Comparison of ENCODE assay signal across 1 cellular context in the genomic region with DNA sequence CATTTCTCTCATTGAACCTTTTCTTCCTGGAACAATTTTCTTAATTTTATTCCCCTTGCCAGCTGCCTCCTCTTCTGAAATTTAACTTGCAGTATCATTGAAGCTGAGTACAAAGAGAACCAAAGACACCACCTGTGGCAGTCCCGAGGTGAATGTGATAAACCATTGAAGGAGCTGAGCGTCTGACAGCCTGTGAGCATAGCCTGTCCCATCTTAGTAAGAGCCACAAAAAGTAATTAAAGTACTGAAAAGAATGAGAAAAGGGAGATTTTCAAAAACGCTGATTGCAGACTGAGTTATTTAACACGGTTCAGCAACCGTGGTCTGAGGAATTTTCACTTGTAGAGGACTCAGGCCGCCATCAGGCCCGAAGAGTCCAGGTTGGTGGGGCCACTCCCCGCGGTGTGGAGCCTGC.
TF ChIP-seq lines count a peak whose summit lies in the region.

No MANE protein-coding gene starts in this region.

TF ChIP-seq in HepG2, 621 proteins besides CTCF, POLR2A, EP300 and RAD21 (continues in another document):
- TF ChIP-seq, protein P1, sequence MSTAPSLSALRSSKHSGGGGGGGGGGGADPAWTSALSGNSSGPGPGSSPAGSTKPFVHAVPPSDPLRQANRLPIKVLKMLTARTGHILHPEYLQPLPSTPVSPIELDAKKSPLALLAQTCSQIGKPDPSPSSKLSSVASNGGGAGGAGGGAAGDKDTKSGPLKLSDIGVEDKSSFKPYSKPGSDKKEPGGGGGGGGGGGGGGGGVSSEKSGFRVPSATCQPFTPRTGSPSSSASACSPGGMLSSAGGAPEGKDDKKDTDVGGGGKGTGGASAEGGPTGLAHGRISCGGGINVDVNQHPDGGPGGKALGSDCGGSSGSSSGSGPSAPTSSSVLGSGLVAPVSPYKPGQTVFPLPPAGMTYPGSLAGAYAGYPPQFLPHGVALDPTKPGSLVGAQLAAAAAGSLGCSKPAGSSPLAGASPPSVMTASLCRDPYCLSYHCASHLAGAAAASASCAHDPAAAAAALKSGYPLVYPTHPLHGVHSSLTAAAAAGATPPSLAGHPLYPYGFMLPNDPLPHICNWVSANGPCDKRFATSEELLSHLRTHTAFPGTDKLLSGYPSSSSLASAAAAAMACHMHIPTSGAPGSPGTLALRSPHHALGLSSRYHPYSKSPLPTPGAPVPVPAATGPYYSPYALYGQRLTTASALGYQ (CRISPR knock-in tag; IDR thresholded peaks at IDR 0.05), result 0 out of 2 replicates have a peak, but pooled peaks have one; percentile 15
- 0 out of 2 replicates have a peak, but pooled peaks have one; percentile 27 for TF ChIP-seq SMYD3 (CRISPR knock-in tag; IDR thresholded peaks at IDR 0.05)
- TF ChIP-seq, protein P2, sequence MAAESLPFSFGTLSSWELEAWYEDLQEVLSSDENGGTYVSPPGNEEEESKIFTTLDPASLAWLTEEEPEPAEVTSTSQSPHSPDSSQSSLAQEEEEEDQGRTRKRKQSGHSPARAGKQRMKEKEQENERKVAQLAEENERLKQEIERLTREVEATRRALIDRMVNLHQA (CRISPR knock-in tag; IDR thresholded peaks at IDR 0.05), result 0 out of 2 replicates have a peak, but pooled peaks have one; percentile 4
- TF ChIP-seq, protein P3, sequence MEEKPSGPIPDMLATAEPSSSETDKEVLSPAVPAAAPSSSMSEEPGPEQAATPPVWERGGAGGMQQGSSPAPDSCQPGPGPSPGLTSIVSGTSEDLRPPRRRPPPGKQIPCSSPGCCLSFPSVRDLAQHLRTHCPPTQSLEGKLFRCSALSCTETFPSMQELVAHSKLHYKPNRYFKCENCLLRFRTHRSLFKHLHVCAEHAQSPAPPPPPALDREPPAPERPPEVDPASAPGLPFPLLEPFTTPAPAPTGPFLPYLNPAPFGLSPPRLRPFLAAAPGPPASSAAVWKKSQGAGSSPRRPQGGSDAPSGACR (CRISPR knock-in tag; IDR thresholded peaks at IDR 0.05), result peak; percentile 21; the same call in 1 of the 2 replicates
- TF ChIP-seq, protein P4, sequence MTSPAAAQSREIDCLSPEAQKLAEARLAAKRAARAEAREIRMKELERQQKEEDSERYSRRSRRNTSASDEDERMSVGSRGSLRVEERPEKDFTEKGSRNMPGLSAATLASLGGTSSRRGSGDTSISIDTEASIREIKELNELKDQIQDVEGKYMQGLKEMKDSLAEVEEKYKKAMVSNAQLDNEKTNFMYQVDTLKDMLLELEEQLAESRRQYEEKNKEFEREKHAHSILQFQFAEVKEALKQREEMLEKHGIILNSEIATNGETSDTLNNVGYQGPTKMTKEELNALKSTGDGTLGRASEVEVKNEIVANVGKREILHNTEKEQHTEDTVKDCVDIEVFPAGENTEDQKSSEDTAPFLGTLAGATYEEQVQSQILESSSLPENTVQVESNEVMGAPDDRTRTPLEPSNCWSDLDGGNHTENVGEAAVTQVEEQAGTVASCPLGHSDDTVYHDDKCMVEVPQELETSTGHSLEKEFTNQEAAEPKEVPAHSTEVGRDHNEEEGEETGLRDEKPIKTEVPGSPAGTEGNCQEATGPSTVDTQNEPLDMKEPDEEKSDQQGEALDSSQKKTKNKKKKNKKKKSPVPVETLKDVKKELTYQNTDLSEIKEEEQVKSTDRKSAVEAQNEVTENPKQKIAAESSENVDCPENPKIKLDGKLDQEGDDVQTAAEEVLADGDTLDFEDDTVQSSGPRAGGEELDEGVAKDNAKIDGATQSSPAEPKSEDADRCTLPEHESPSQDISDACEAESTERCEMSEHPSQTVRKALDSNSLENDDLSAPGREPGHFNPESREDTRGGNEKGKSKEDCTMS (CRISPR knock-in tag; conservative IDR thresholded peaks at IDR 0.05), result no peak
- 0 out of 2 replicates have a peak, but pooled peaks have one; percentile 27 for TF ChIP-seq KLF9 (CRISPR knock-in tag; IDR thresholded peaks at IDR 0.05; ENCODE audit: low read depth)
- TF ChIP-seq GLI4 (CRISPR knock-in tag; IDR thresholded peaks at IDR 0.05; ENCODE audit: borderline replicate concordance), result 0 out of 2 replicates have a peak, but pooled peaks have one; percentile 1
- TF ChIP-seq SNAI1 (CRISPR knock-in tag; IDR thresholded peaks at IDR 0.05; ENCODE audit: borderline replicate concordance), result no peak
- TF ChIP-seq, protein P5, sequence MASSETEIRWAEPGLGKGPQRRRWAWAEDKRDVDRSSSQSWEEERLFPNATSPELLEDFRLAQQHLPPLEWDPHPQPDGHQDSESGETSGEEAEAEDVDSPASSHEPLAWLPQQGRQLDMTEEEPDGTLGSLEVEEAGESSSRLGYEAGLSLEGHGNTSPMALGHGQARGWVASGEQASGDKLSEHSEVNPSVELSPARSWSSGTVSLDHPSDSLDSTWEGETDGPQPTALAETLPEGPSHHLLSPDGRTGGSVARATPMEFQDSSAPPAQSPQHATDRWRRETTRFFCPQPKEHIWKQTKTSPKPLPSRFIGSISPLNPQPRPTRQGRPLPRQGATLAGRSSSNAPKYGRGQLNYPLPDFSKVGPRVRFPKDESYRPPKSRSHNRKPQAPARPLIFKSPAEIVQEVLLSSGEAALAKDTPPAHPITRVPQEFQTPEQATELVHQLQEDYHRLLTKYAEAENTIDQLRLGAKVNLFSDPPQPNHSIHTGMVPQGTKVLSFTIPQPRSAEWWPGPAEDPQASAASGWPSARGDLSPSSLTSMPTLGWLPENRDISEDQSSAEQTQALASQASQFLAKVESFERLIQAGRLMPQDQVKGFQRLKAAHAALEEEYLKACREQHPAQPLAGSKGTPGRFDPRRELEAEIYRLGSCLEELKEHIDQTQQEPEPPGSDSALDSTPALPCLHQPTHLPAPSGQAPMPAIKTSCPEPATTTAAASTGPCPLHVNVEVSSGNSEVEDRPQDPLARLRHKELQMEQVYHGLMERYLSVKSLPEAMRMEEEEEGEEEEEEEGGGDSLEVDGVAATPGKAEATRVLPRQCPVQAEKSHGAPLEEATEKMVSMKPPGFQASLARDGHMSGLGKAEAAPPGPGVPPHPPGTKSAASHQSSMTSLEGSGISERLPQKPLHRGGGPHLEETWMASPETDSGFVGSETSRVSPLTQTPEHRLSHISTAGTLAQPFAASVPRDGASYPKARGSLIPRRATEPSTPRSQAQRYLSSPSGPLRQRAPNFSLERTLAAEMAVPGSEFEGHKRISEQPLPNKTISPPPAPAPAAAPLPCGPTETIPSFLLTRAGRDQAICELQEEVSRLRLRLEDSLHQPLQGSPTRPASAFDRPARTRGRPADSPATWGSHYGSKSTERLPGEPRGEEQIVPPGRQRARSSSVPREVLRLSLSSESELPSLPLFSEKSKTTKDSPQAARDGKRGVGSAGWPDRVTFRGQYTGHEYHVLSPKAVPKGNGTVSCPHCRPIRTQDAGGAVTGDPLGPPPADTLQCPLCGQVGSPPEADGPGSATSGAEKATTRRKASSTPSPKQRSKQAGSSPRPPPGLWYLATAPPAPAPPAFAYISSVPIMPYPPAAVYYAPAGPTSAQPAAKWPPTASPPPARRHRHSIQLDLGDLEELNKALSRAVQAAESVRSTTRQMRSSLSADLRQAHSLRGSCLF (CRISPR knock-in tag; IDR thresholded peaks at IDR 0.05; ENCODE audit: borderline replicate concordance), result 0 out of 2 replicates have a peak, but pooled peaks have one; percentile 87
- TF ChIP-seq ZSCAN30 (CRISPR knock-in tag; IDR thresholded peaks at IDR 0.05), result no peak
- TF ChIP-seq, protein P6, sequence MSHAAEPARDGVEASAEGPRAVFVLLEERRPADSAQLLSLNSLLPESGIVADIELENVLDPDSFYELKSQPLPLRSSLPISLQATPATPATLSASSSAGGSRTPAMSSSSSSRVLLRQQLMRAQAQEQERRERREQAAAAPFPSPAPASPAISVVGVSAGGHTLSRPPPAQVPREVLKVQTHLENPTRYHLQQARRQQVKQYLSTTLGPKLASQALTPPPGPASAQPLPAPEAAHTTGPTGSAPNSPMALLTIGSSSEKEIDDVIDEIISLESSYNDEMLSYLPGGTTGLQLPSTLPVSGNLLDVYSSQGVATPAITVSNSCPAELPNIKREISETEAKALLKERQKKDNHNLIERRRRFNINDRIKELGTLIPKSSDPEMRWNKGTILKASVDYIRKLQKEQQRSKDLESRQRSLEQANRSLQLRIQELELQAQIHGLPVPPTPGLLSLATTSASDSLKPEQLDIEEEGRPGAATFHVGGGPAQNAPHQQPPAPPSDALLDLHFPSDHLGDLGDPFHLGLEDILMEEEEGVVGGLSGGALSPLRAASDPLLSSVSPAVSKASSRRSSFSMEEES (CRISPR knock-in tag; IDR thresholded peaks at IDR 0.05), result 0 out of 2 replicates have a peak, but pooled peaks have one; percentile 3
- no peak for TF ChIP-seq ZZZ3 (CRISPR knock-in tag; IDR thresholded peaks at IDR 0.05; ENCODE audit: borderline replicate concordance)
- TF ChIP-seq NFKBIZ (CRISPR knock-in tag; IDR thresholded peaks at IDR 0.05), result peak; percentile 82; the same call in 1 of the 2 replicates
- TF ChIP-seq TCF7 (IDR thresholded peaks at IDR 0.05; ENCODE audit: low read depth), result 0 out of 2 replicates have a peak, but pooled peaks have one; percentile 22
- 0 out of 2 replicates have a peak, but pooled peaks have one; percentile 48 for TF ChIP-seq TRIM24 (CRISPR knock-in tag; IDR thresholded peaks at IDR 0.05)
- no peak; the same call in 1 of the 2 replicates for TF ChIP-seq ZNF768 (CRISPR knock-in tag; IDR thresholded peaks at IDR 0.05)
- peak; percentile 50; the same call in 1 of the 2 replicates for TF ChIP-seq ARNTL (CRISPR knock-in tag; IDR thresholded peaks at IDR 0.05)
- peak; percentile 62 for TF ChIP-seq YY1 (IDR thresholded peaks at IDR 0.05; ENCODE audit: insufficient read depth, insufficient replicate concordance, low read depth, low read length)
- TF ChIP-seq ZFP62 (CRISPR knock-in tag; IDR thresholded peaks at IDR 0.05), result no peak
- no peak for TF ChIP-seq MBNL3 (CRISPR knock-in tag; conservative IDR thresholded peaks at IDR 0.05)
- TF ChIP-seq, protein P7, sequence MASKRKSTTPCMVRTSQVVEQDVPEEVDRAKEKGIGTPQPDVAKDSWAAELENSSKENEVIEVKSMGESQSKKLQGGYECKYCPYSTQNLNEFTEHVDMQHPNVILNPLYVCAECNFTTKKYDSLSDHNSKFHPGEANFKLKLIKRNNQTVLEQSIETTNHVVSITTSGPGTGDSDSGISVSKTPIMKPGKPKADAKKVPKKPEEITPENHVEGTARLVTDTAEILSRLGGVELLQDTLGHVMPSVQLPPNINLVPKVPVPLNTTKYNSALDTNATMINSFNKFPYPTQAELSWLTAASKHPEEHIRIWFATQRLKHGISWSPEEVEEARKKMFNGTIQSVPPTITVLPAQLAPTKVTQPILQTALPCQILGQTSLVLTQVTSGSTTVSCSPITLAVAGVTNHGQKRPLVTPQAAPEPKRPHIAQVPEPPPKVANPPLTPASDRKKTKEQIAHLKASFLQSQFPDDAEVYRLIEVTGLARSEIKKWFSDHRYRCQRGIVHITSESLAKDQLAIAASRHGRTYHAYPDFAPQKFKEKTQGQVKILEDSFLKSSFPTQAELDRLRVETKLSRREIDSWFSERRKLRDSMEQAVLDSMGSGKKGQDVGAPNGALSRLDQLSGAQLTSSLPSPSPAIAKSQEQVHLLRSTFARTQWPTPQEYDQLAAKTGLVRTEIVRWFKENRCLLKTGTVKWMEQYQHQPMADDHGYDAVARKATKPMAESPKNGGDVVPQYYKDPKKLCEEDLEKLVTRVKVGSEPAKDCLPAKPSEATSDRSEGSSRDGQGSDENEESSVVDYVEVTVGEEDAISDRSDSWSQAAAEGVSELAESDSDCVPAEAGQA (IDR thresholded peaks at IDR 0.05; ENCODE audit: low read depth), result no peak
- TF ChIP-seq, protein P7 (CRISPR knock-in tag; IDR thresholded peaks at IDR 0.05; ENCODE audit: borderline replicate concordance), result peak; percentile 30; the same call in 1 of the 2 replicates
- TF ChIP-seq ZNF713 (CRISPR knock-in tag; IDR thresholded peaks at IDR 0.05), result 0 out of 2 replicates have a peak, but pooled peaks have one; percentile 55
- no peak for TF ChIP-seq ZMYM4 (CRISPR knock-in tag; IDR thresholded peaks at IDR 0.05)
- no peak for TF ChIP-seq NRL (CRISPR knock-in tag; IDR thresholded peaks at IDR 0.05; ENCODE audit: borderline replicate concordance)
- TF ChIP-seq NR2F2 (IDR thresholded peaks at IDR 0.05; ENCODE audit: borderline replicate concordance, low read depth), result 0 out of 2 replicates have a peak, but pooled peaks have one; percentile 25
- TF ChIP-seq ZNF558 (CRISPR knock-in tag; IDR thresholded peaks at IDR 0.05; ENCODE audit: borderline replicate concordance), result peak; percentile 92; the same call in 1 of the 2 replicates
- TF ChIP-seq ARID2 (CRISPR knock-in tag; IDR thresholded peaks at IDR 0.05; ENCODE audit: borderline replicate concordance), result 0 out of 2 replicates have a peak, but pooled peaks have one; percentile 8
- TF ChIP-seq ZSCAN29 (CRISPR knock-in tag; conservative IDR thresholded peaks at IDR 0.05), result 0 out of 2 replicates have a peak, but pooled peaks have one; percentile 60
- TF ChIP-seq ELF4 (CRISPR knock-in tag; IDR thresholded peaks at IDR 0.05; ENCODE audit: borderline replicate concordance), result 0 out of 2 replicates have a peak, but pooled peaks have one; percentile 45
- TF ChIP-seq MTF2 (CRISPR knock-in tag; IDR thresholded peaks at IDR 0.05; ENCODE audit: borderline replicate concordance), result 0 out of 2 replicates have a peak, but pooled peaks have one; percentile 22
- TF ChIP-seq, protein P8, sequence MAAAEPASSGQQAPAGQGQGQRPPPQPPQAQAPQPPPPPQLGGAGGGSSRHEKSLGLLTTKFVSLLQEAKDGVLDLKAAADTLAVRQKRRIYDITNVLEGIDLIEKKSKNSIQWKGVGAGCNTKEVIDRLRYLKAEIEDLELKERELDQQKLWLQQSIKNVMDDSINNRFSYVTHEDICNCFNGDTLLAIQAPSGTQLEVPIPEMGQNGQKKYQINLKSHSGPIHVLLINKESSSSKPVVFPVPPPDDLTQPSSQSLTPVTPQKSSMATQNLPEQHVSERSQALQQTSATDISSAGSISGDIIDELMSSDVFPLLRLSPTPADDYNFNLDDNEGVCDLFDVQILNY (CRISPR knock-in tag; conservative IDR thresholded peaks at IDR 0.05), result peak; percentile 5; the same call in 1 of the 2 replicates
- TF ChIP-seq FOXJ3 (CRISPR knock-in tag; IDR thresholded peaks at IDR 0.05; ENCODE audit: borderline replicate concordance), result 0 out of 2 replicates have a peak, but pooled peaks have one; percentile 28
- TF ChIP-seq ZNF317 (CRISPR knock-in tag; IDR thresholded peaks at IDR 0.05), result 0 out of 2 replicates have a peak, but pooled peaks have one; percentile 16
- TF ChIP-seq, protein P9, sequence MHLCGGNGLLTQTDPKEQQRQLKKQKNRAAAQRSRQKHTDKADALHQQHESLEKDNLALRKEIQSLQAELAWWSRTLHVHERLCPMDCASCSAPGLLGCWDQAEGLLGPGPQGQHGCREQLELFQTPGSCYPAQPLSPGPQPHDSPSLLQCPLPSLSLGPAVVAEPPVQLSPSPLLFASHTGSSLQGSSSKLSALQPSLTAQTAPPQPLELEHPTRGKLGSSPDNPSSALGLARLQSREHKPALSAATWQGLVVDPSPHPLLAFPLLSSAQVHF (CRISPR knock-in tag; IDR thresholded peaks at IDR 0.05), result no peak
